In the genomic region with DNA sequence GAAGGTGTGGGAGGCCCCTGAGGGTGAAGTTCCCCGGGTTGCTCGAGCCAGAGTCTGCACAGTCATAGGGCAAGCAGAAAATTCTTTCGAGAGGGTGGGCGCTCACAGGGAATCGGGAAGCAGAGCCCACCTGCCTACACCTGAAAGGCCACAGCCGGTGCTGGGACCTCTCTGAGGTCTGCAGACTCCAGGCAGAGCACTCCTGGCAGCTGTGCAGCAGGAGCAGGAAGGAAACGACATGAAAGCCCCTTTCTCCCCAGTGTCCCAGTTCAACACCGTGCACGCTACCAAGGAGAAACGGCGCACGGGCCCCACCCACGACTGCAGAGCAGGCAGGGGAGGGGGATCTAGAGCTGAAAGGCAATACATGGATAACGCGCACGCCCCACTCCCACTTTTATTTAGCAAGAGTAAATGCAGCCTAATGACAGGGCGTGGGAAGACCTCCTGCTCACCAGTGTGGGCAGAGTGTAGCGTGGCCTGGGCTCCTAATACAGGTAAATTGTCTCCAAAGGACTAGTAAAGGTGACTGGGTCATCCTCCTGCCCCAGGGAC, we compare ENCODE assay signal across 17 cellular contexts.
"Had no signal": no experiment of that assay in that cellular context is flagged by ENCODE, and none has a peak within 500 bp of the region (broad histone marks: within the 10 kb centered on the region; RNA-seq: fewer than 3 reads in every experiment).

No MANE protein-coding gene starts in this region.

- H3K4me1 ChIP-seq: gastrocnemius medialis, sigmoid colon had no signal

- FAIRE-seq: bronchial epithelial cell had no signal

- DNase-seq: activated CD4-positive, alpha-beta T cell treated with anti-CD3 and anti-CD28 coated beads, Interleukin-2, amount 50 U/mL, for 48 hours; activated CD4-positive, CD25-positive, alpha-beta regulatory T cell treated with anti-CD3 and anti-CD28 coated beads, Interleukin-2, amount 50 U/mL, for 72 hours; activated gamma-delta T cell treated with Interleukin-2 at 50 U/mL for 16 hours; activated naive CD8-positive, alpha-beta T cell treated with anti-CD3 and anti-CD28 coated beads for 36 hours; activated T-cell treated with anti-CD3 and anti-CD28 coated beads, Interleukin-2, amount 50 U/mL, for 4 hours; colonic mucosa; effector CD8-positive, alpha-beta T cell; gastrocnemius medialis; islet precursor cell; left lung; occipital lobe; sigmoid colon; stimulated activated CD4-positive, alpha-beta T cell treated with anti-CD3 and anti-CD28 coated beads, Interleukin-2, amount 100 ng/mL, for 24 hours; stimulated activated naive CD4-positive, alpha-beta T cell had no signal

- ATAC-seq: activated T-cell treated with anti-CD3 and anti-CD28 coated beads, Interleukin-2, amount 50 U/mL, for 4 hours; gastrocnemius medialis; natural killer cell treated with Interleukin-12 subunit alpha and Interleukin-12 subunit beta and Interleukin-15 and Interleukin-18, amount 100 ng/mL, for 72 hours had no signal

- H3K4me3 ChIP-seq: colonic mucosa, gastrocnemius medialis, heart right ventricle, left lung, sigmoid colon had no signal

- H3K9me3 ChIP-seq: colonic mucosa, gastrocnemius medialis, heart right ventricle, left lung, sigmoid colon had no signal

- H3K27ac ChIP-seq: colonic mucosa, gastrocnemius medialis, left lung had no signal

- H3K27me3 ChIP-seq: colonic mucosa, gastrocnemius medialis, heart right ventricle, left lung, sigmoid colon had no signal
